Comparison of ENCODE assay signal across 21 cellular contexts in the genomic region with DNA sequence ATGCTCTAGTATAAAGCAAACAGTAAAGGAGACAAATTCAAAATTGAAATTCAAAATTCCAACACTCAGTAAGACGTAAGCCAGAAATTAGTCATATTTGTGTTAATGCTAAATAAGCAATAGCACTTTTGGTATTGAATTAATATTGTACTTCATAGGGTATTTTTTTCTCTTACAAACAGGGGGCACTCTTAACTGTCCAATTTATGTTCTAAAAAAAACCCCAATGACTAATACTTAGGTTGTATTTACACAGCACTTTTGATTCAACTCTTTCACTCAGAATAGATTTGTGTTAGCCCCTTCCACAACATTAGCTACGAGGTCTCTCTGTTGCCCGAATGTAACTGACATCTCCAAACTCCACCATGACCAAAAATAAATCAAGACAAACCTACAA.
"Had no signal": no experiment of that assay in that cellular context is flagged by ENCODE, and none has a peak within 500 bp of the region (broad histone marks: within the 10 kb centered on the region; RNA-seq: fewer than 3 reads in every experiment).

No MANE protein-coding gene starts in this region.

- H3K36me3 ChIP-seq: cardiac muscle cell, esophagus squamous epithelium, gastrocnemius medialis, left ventricle myocardium inferior, ovary, right atrium auricular region, thoracic aorta had no signal

- H3K9me3 ChIP-seq: gastrocnemius medialis, ovary, psoas muscle, right atrium auricular region, thoracic aorta had no signal

- ATAC-seq: activated naive CD8-positive, alpha-beta T cell treated with anti-CD3 and anti-CD28 coated beads, Interleukin-2, amount 50 U/mL, for 24 hours; activated T-cell treated with anti-CD3 and anti-CD28 coated beads, Interleukin-2, amount 50 U/mL, for 72 hours; gastrocnemius medialis; natural killer cell; psoas muscle had no signal

- H3K27me3 ChIP-seq: cardiac muscle cell, esophagus squamous epithelium, gastrocnemius medialis, ovary, right atrium auricular region had no signal

- H3K4me3 ChIP-seq: cardiac muscle cell, esophagus squamous epithelium, gastrocnemius medialis, left ventricle myocardium inferior, ovary, psoas muscle, right atrium auricular region, thoracic aorta had no signal

- H3K4me1 ChIP-seq: esophagus squamous epithelium, gastrocnemius medialis, left ventricle myocardium inferior, psoas muscle, right atrium auricular region had no signal

- H3K27ac ChIP-seq: cardiac muscle cell, esophagus squamous epithelium, gastrocnemius medialis, left ventricle myocardium inferior, ovary, psoas muscle, right atrium auricular region, thoracic aorta had no signal

- DNase-seq: activated CD4-positive, alpha-beta memory T cell treated with anti-CD3 and anti-CD28 coated beads for 36 hours; activated CD4-positive, alpha-beta T cell treated with anti-CD3 and anti-CD28 coated beads for 48 hours; activated effector memory CD4-positive, alpha-beta T cell treated with anti-CD3 and anti-CD28 coated beads, Interleukin-2, amount 50 U/mL, for 16 hours; activated naive CD4-positive, alpha-beta T cell treated with anti-CD3 and anti-CD28 coated beads, Interleukin-2, amount 50 U/mL, for 16 hours; activated naive CD8-positive, alpha-beta T cell treated with anti-CD3 and anti-CD28 coated beads, Interleukin-2, amount 50 U/mL, for 24 hours; activated T-cell treated with anti-CD3 and anti-CD28 coated beads, Interleukin-2, amount 50 U/mL, for 72 hours; cortex of kidney; endodermal cell; esophagus squamous epithelium; gastrocnemius medialis; hippocampal formation; left ventricle myocardium inferior; midbrain; natural killer cell; ovary; psoas muscle; stimulated activated CD4-positive, alpha-beta T cell treated with anti-CD3 and anti-CD28 coated beads, Interleukin-4, amount 100 ng/mL, for 24 hours; stimulated activated naive CD4-positive, alpha-beta T cell treated with Interleukin-2 at 50 U/mL for 16 hours had no signal
